ENCODE assay signal across 8 cellular contexts in genomic region chr14:95516554-95517209, GRCh38. TPM values are rescaled to one million over a fixed set of nuclear protein-coding genes. Genes with fewer than 3 reads are reported as not detected.
A peak's percentile ranks its signal among the peaks of the same experiment; 100 is the strongest.
DNase-seq lines count a peak whose midpoint lies in the region; ATAC-seq and TF ChIP-seq lines count a peak whose summit lies in the region.

A gene with protein sequence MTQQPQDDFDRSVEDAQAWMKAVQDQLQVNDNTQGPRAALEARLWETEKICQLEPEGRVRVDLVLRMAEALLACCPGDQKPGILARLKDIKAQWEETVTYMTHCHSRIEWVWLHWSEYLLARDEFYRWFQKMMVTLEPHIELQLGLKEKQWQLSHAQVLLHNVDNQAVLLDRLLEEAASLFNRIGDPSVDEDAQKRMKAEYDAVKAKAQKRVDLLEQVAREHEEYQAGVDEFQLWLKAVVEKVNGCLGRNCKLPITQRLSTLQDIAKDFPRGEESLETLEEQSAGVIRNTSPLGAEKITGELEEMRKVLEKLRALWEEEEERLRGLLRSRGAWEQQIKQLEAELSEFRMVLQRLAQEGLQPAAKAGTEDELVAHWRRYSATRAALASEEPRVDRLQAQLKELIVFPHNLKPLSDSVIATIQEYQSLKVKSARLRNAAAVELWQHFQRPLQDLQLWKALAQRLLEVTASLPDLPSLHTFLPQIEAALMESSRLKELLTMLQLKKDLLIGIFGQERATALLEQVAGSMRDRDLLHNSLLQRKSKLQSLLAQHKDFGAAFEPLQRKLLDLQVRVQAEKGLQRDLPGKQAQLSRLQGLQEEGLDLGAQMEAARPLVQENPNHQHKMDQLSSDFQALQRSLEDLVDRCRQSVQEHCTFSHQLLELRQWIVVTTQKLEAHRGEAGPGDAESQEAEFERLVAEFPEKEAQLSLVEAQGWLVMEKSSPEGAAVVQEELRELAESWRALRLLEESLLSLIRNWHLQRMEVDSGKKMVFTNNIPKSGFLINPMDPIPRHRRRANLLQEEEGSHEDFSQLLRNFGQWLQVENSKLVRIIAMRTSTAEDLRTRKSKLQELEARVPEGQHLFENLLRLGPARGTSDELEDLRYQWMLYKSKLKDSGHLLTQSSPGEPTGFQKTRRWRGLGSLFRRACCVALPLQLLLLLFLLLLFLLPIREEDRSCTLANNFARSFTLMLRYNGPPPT (minus strand): TSS chr14:95516650. CDS start chr14:95475821, 40,829 bp downstream.

- no peaks in the 10 kb centered on the region for H3K27me3 ChIP-seq in SK-N-SH (ENCODE audit: insufficient read depth)
- H3K27me3 ChIP-seq in brain microvascular endothelial cell (replicated peaks): no peaks in the 10 kb centered on the region

- TF ChIP-seq CTCF in SK-N-SH (IDR thresholded peaks at IDR 0.05) (no peak), brain microvascular endothelial cell (IDR thresholded peaks at IDR 0.05; ENCODE audit: low read depth, low read length, missing control alignments) (no peak)

- H3K9me2 ChIP-seq in SK-N-SH: no peaks in the 10 kb centered on the region

- peak within 1 kb of the TSS; percentile 16 to 78; a peak in 2 of 4 replicates for H3K27ac ChIP-seq in SK-N-SH (ENCODE audit: low read depth in 2 of 2, low read length in 1 of 2)
- H3K27ac ChIP-seq in brain microvascular endothelial cell: no peak within 1 kb of the TSS

- WGBS in SK-N-SH (ENCODE audit: low lambda C conversion rate): 64% methylated on average over 18 of the region's 62 CpGs

- TF ChIP-seq EP300 in SK-N-SH (IDR thresholded peaks at IDR 0.05; ENCODE audit: borderline replicate concordance in 1 of 2, low read depth in 1 of 2, low read length in 1 of 2): no peak

- ATAC-seq in HG03025 (IDR thresholded peaks at IDR 0.05; ENCODE audit: low FRiP score, unreplicated experiment): peak; percentile 40

- H3K4me2 ChIP-seq in SK-N-SH: peak within 1 kb of the TSS; percentile 93

- CTCF ChIA-PET in SK-N-SH (lab: Yijun Ruan, JAX): interaction anchor here (0.7 to 9.6 kb wide), 9 partner anchors 11 to 398 kb away, joined by 3 to 97 read pairs (median 5); no protein-coding TSS in a partner anchor

- H3K36me3 ChIP-seq in SK-N-SH (replicated peaks in 1 of 2; ENCODE audit: control insufficient read depth in 1 of 2, insufficient read depth in 2 of 2, low read length in 1 of 2): no peaks in the 10 kb centered on the region
- no peaks in the 10 kb centered on the region for H3K36me3 ChIP-seq in brain microvascular endothelial cell (replicated peaks)

- no peak for TF ChIP-seq RAD21 in SK-N-SH (IDR thresholded peaks at IDR 0.05; ENCODE audit: low read length)

- no peaks in the 10 kb centered on the region for H3K79me2 ChIP-seq in SK-N-SH (ENCODE audit: insufficient read depth)

- H4K20me1 ChIP-seq in SK-N-SH (ENCODE audit: insufficient read depth): no peaks in the 10 kb centered on the region

- peak; percentile 42 for DNase-seq in activated T-cell treated with anti-CD3 and anti-CD28 coated beads for 1 hour (ENCODE audit: low read depth)
- no peak for DNase-seq in activated T-cell treated with anti-CD3 and anti-CD28 coated beads for 4 hours
- peak; percentile 90 for DNase-seq in SK-N-SH
- no peak for DNase-seq in brain microvascular endothelial cell
- peak; percentile 84 for DNase-seq in iPS-NIHi11 (ENCODE audit: low spot score)
- DNase-seq in stimulated activated CD4-positive, alpha-beta T cell treated with anti-CD3 and anti-CD28 coated beads, Interleukin-2, amount 100 ng/mL, for 24 hours: peak; percentile 53 to 70
- no peak for DNase-seq in NCI-H2171 (lab: John Stamatoyannopoulos, UW)

- H3K4me3 ChIP-seq in SK-N-SH (ENCODE audit: low read depth in 2 of 2, low read length in 1 of 2) (peak within 1 kb of the TSS; percentile 61 to 76), brain microvascular endothelial cell (ENCODE audit: low read depth, low read length) (peak within 1 kb of the TSS; percentile 56)

- H3F3A ChIP-seq in SK-N-SH (replicated peaks; ENCODE audit: insufficient read depth): peaks cover 23% of the 10 kb centered on the region

- POLR2A ChIA-PET in SK-N-SH (lab: Yijun Ruan, JAX): interaction anchor here (1.7 kb wide), 1 partner anchor 74 kb away, joined by 5 read pairs; no protein-coding TSS in a partner anchor

- peaks cover 47 to 51% of the 10 kb centered on the region in 2 experiments for H3K4me1 ChIP-seq in SK-N-SH (ENCODE audit: control insufficient read depth in 1 of 2, insufficient read depth in 2 of 2, low read depth in 1 of 2, low read length in 1 of 2)

- in situ Hi-C loops in brain microvascular endothelial cell (cut with HindIII; ENCODE audit: low pct_ligation_motif_present, low sequenced_read_pairs): no loop called here

- H2AFZ ChIP-seq in SK-N-SH (ENCODE audit: low read depth): peak within 1 kb of the TSS; percentile 78

- H3K9me3 ChIP-seq in SK-N-SH: no peaks in the 10 kb centered on the region

- peak within 1 kb of the TSS; percentile 53 for H3K9ac ChIP-seq in SK-N-SH

TF ChIP-seq in SK-N-SH, 30 proteins besides CTCF, POLR2A, EP300 and RAD21 (continues in another document):
- TF ChIP-seq CHD2 (IDR thresholded peaks at IDR 0.05; ENCODE audit: low read length, partially characterized antibody) (no peak), TAF1 (IDR thresholded peaks at IDR 0.05; ENCODE audit: borderline replicate concordance, low read depth, low read length) (no peak), RXRA (IDR thresholded peaks at IDR 0.05; ENCODE audit: borderline replicate concordance, low read depth) (no peak), EZH2phosphoT487 (IDR thresholded peaks at IDR 0.05; ENCODE audit: borderline replicate concordance, low read depth) (no peak), POLR2AphosphoS5 (IDR thresholded peaks at IDR 0.05; ENCODE audit: low read depth, low read length) (no peak), GABPA (IDR thresholded peaks at IDR 0.05; ENCODE audit: low read depth) (no peak), FOXJ3 (CRISPR knock-in tag; IDR thresholded peaks at IDR 0.05) (no peak), USF2 (IDR thresholded peaks at IDR 0.05; ENCODE audit: borderline replicate concordance, low read depth, low read length) (no peak), ELF1 (IDR thresholded peaks at IDR 0.05) (no peak), PBX3 (IDR thresholded peaks at IDR 0.05) (no peak)
- TF ChIP-seq, protein P1, sequence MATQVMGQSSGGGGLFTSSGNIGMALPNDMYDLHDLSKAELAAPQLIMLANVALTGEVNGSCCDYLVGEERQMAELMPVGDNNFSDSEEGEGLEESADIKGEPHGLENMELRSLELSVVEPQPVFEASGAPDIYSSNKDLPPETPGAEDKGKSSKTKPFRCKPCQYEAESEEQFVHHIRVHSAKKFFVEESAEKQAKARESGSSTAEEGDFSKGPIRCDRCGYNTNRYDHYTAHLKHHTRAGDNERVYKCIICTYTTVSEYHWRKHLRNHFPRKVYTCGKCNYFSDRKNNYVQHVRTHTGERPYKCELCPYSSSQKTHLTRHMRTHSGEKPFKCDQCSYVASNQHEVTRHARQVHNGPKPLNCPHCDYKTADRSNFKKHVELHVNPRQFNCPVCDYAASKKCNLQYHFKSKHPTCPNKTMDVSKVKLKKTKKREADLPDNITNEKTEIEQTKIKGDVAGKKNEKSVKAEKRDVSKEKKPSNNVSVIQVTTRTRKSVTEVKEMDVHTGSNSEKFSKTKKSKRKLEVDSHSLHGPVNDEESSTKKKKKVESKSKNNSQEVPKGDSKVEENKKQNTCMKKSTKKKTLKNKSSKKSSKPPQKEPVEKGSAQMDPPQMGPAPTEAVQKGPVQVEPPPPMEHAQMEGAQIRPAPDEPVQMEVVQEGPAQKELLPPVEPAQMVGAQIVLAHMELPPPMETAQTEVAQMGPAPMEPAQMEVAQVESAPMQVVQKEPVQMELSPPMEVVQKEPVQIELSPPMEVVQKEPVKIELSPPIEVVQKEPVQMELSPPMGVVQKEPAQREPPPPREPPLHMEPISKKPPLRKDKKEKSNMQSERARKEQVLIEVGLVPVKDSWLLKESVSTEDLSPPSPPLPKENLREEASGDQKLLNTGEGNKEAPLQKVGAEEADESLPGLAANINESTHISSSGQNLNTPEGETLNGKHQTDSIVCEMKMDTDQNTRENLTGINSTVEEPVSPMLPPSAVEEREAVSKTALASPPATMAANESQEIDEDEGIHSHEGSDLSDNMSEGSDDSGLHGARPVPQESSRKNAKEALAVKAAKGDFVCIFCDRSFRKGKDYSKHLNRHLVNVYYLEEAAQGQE (IDR thresholded peaks at IDR 0.05; ENCODE audit: low read depth, low read length): no peak
- TF ChIP-seq, protein P2, sequence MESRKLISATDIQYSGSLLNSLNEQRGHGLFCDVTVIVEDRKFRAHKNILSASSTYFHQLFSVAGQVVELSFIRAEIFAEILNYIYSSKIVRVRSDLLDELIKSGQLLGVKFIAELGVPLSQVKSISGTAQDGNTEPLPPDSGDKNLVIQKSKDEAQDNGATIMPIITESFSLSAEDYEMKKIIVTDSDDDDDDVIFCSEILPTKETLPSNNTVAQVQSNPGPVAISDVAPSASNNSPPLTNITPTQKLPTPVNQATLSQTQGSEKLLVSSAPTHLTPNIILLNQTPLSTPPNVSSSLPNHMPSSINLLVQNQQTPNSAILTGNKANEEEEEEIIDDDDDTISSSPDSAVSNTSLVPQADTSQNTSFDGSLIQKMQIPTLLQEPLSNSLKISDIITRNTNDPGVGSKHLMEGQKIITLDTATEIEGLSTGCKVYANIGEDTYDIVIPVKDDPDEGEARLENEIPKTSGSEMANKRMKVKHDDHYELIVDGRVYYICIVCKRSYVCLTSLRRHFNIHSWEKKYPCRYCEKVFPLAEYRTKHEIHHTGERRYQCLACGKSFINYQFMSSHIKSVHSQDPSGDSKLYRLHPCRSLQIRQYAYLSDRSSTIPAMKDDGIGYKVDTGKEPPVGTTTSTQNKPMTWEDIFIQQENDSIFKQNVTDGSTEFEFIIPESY (IDR thresholded peaks at IDR 0.05; ENCODE audit: borderline replicate concordance, low read depth): no peak

RNA-seq across cellular contexts. Expression of the gene that starts here (rescaled TPM):
- polyA plus RNA-seq in SK-N-SH (2012; rRNA removed): 1.8 and 2.0 TPM in 2 replicates
- polyA plus RNA-seq in SK-N-SH (2012; cell fraction: cytosol; rRNA removed): 0.80 and 1.3 TPM in 2 replicates
- polyA plus RNA-seq in SK-N-SH (2012; cell fraction: nucleus; rRNA removed): 3.0 and 3.6 TPM in 2 replicates

Comparison
In these comparisons a context has a peak if more than half of its experiments do, and no peak if none do; other contexts are left out.
1. DNase-seq: peak in activated T-cell treated with anti-CD3 and anti-CD28 coated beads for 1 hour (single experiment), SK-N-SH (single experiment), iPS-NIHi11 (single experiment) and stimulated activated CD4-positive, alpha-beta T cell treated with anti-CD3 and anti-CD28 coated beads, Interleukin-2, amount 100 ng/mL, for 24 hours (2 of 2); none in activated T-cell treated with anti-CD3 and anti-CD28 coated beads for 4 hours (single experiment), brain microvascular endothelial cell (single experiment) and NCI-H2171 (single experiment).